10 cellular contexts compared by ENCODE assay signal in genomic region chr3:49132073-49132436, GRCh38. TPM values are rescaled to one million over a fixed set of nuclear protein-coding genes. Genes with fewer than 3 reads are reported as not detected.
A peak's percentile ranks its signal among the peaks of the same experiment; 100 is the strongest.
DNase-seq lines count a peak whose midpoint lies in the region; ATAC-seq and TF ChIP-seq lines count a peak whose summit lies in the region.
"Had no signal": no experiment of that assay in that cellular context is flagged by ENCODE, and none has a peak within 500 bp of the region (broad histone marks: within the 10 kb centered on the region; RNA-seq: fewer than 3 reads in every experiment).

No MANE protein-coding gene starts in this region.

- CTCF ChIA-PET in HCT116 (lab: Charles Lee) (interaction anchor here (0.9 to 2.7 kb wide), 3 partner anchors 38 to 317 kb away, joined by 3 to 13 read pairs (median 8); partner anchors contain the start of gene QRICH1), mammary epithelial cell (lab: Charles Lee; ENCODE audit: low non-redundant PET) (interaction anchor here (1.2 kb wide), 1 partner anchor 38 kb away, joined by 3 read pairs; the partner anchor contains the start of gene QRICH1)

- H4K20me1 ChIP-seq in HCT116 (ENCODE audit: insufficient read depth) (no peaks in the 10 kb centered on the region), mammary epithelial cell (ENCODE audit: insufficient read depth, low read length) (no peaks in the 10 kb centered on the region), smooth muscle cell (ENCODE audit: low read depth) (peaks cover 4% of the 10 kb centered on the region)

- H3K4me3 ChIP-seq in HCT116 (replicated peaks in 1 of 2; ENCODE audit: low read depth in 1 of 2, low read length in 2 of 2) (peak overlapping the region; percentile 70 to 91), mammary epithelial cell (replicated peaks in 1 of 3; ENCODE audit: insufficient read depth in 1 of 3, low read depth in 2 of 3, low read length in 3 of 3) (peak overlapping the region; percentile 68 to 74 (median 74)), smooth muscle cell (peak overlapping the region; percentile 86)

- TF ChIP-seq POLR2A in HCT116 (IDR thresholded peaks at IDR 0.05; ENCODE audit: borderline replicate concordance, extremely low read depth, insufficient read depth, insufficient read length) = no peak

- H3K9ac ChIP-seq in HCT116 (ENCODE audit: low read length) = peak overlapping the region; percentile 87
- peak overlapping the region; percentile 6 for H3K9ac ChIP-seq in mammary epithelial cell (ENCODE audit: insufficient read depth, low read length)
- peak overlapping the region; percentile 72 for H3K9ac ChIP-seq in smooth muscle cell (ENCODE audit: low read depth)

- no peaks in the 10 kb centered on the region for H3K9me2 ChIP-seq in HCT116 (ENCODE audit: insufficient read depth)

- ATAC-seq in HCT116 (peak; percentile 1; the same call in 1 of the 2 replicates), HG03139 (IDR thresholded peaks at IDR 0.05; ENCODE audit: unreplicated experiment) (no peak)

- DNase-seq in HCT116 (ENCODE audit: low read depth, low spot score) = no peak
- DNase-seq in mammary epithelial cell = no peak
- DNase-seq in kidney tubule cell (ENCODE audit: low spot score) = peak; percentile 9
- no peak for DNase-seq in smooth muscle cell (lab: John Stamatoyannopoulos, UW; ENCODE audit: unreplicated experiment)
- no peak for DNase-seq in superior temporal gyrus (ENCODE audit: extremely low spot score)
- DNase-seq in CD1c-positive myeloid dendritic cell (ENCODE audit: extremely low spot score) = no peak
- no peak for DNase-seq in NCI-H1436 (lab: John Stamatoyannopoulos, UW)
- DNase-seq: activated naive CD8-positive, alpha-beta T cell treated with anti-CD3 and anti-CD28 coated beads for 36 hours; NCI-H2171 had no signal

- H2AFZ ChIP-seq in HCT116 (ENCODE audit: low read depth, low read length, poor library complexity, severe bottlenecking) (no peak overlapping the region), mammary epithelial cell (ENCODE audit: low read depth, low read length) (peak overlapping the region; percentile 98), smooth muscle cell (ENCODE audit: low read depth) (no peak overlapping the region)

- H3K36me3 ChIP-seq in HCT116 (ENCODE audit: control insufficient read depth in 1 of 2, insufficient read depth in 2 of 2, low read length in 2 of 2) = peaks cover 0 to 2% of the 10 kb centered on the region in 2 experiments; a peak in 1 of 4 replicates
- no peaks in the 10 kb centered on the region for H3K36me3 ChIP-seq in mammary epithelial cell (ENCODE audit: insufficient read depth, low read length)
- no peaks in the 10 kb centered on the region for H3K36me3 ChIP-seq in smooth muscle cell (ENCODE audit: low read depth)

- WGBS in mammary epithelial cell (ENCODE audit: low coverage, missing lambda C conversion rate) = 34% methylated on average over 6 of the region's 9 CpGs
- WGBS in smooth muscle cell (ENCODE audit: low lambda C conversion rate) = 51% methylated on average over 9 of the region's 9 CpGs

- TF ChIP-seq CTCF in HCT116 (IDR thresholded peaks at IDR 0.05 in 2 of 3, conservative IDR thresholded peaks at IDR 0.05 in 1 of 3; ENCODE audit: borderline replicate concordance in 1 of 3, insufficient read depth in 1 of 3, low read depth in 2 of 3, low read length in 2 of 3) (no peak), mammary epithelial cell (conservative IDR thresholded peaks at IDR 0.05 in 1 of 2, IDR thresholded peaks at IDR 0.05 in 1 of 2; ENCODE audit: extremely low read depth in 1 of 2, insufficient read depth in 1 of 2, low read depth in 1 of 2, low read length in 2 of 2) (no peak), smooth muscle cell (IDR thresholded peaks at IDR 0.05; ENCODE audit: borderline replicate concordance, insufficient read depth, poor library complexity, severe bottlenecking) (no peak)

- dilution Hi-C loops in mammary epithelial cell (cut with HindIII; ENCODE audit: low sequenced_read_pairs) = no loop called here

- H3F3A ChIP-seq in smooth muscle cell (ENCODE audit: low read depth) = no peaks in the 10 kb centered on the region

- H3K4me2 ChIP-seq in HCT116 (ENCODE audit: low read length) (peak overlapping the region; percentile 100), mammary epithelial cell (ENCODE audit: insufficient read depth, low read depth, low read length) (peak overlapping the region; percentile 84), smooth muscle cell (peak overlapping the region; percentile 97)

- H3K27me3 ChIP-seq in HCT116 (ENCODE audit: insufficient read depth, low read length) = no peaks in the 10 kb centered on the region
- no peaks in the 10 kb centered on the region for H3K27me3 ChIP-seq in mammary epithelial cell (ENCODE audit: insufficient read depth, low read length)
- no peaks in the 10 kb centered on the region for H3K27me3 ChIP-seq in smooth muscle cell (ENCODE audit: low read depth)

- in situ Hi-C loops in mammary epithelial cell (cut with MboI; ENCODE audit: low sequenced_read_pairs in 2 of 2) = no loop called here

- H3K79me2 ChIP-seq in HCT116 (ENCODE audit: insufficient read depth, low read length) = peaks cover 11% of the 10 kb centered on the region; the same call in 1 of the 2 replicates
- peaks cover 30% of the 10 kb centered on the region for H3K79me2 ChIP-seq in mammary epithelial cell (ENCODE audit: insufficient read depth, low read length)
- H3K79me2 ChIP-seq in smooth muscle cell (ENCODE audit: low read depth) = peaks cover 38% of the 10 kb centered on the region

- RAD21 ChIA-PET in HCT116 (lab: Charles Lee; ENCODE audit: low non-redundant PET in 1 of 2, low total read pairs in 2 of 2, uncharacterized antibody in 2 of 2, unreplicated experiment in 2 of 2) = no interaction called here

- no peak for TF ChIP-seq RAD21 in HCT116 (IDR thresholded peaks at IDR 0.05; ENCODE audit: low read depth)

- BruUV-seq in HCT116 (replicated peaks; lab: Mats Ljungman, UMichigan) = no TSS peak
- no TSS peak for BruUV-seq in mammary epithelial cell (replicated peaks; lab: Mats Ljungman, UMichigan)

- peak overlapping the region; percentile 89 for H3K27ac ChIP-seq in HCT116 (ENCODE audit: low read depth, low read length)
- peak overlapping the region; percentile 9 for H3K27ac ChIP-seq in mammary epithelial cell (ENCODE audit: insufficient read depth, low read depth, low read length)
- peak overlapping the region; percentile 75 for H3K27ac ChIP-seq in smooth muscle cell (ENCODE audit: low read depth)

- intact Hi-C loops in HCT116 (cut with micrococcal nuclease) (no loop called here), mammary epithelial cell (cut with micrococcal nuclease) (no loop called here)

- H3K9me3 ChIP-seq in HCT116 (ENCODE audit: control insufficient read depth in 1 of 2, insufficient read depth in 1 of 2, low read depth in 1 of 2, low read length in 2 of 2) (no peaks in the 10 kb centered on the region), mammary epithelial cell (replicated peaks; ENCODE audit: insufficient read depth, low read length) (no peaks in the 10 kb centered on the region), smooth muscle cell (replicated peaks; ENCODE audit: low read depth) (no peaks in the 10 kb centered on the region)

- POLR2A ChIA-PET in HCT116 (lab: Charles Lee) = interaction anchor here (1.4 to 2.7 kb wide), 4 partner anchors 11 to 103 kb away, joined by 5 to 23 read pairs (median 8); partner anchors contain the start of genes IMPDH2, KLHDC8B, QRICH1 and USP19

- H3K4me1 ChIP-seq in HCT116 (ENCODE audit: control insufficient read depth in 1 of 2, insufficient read depth in 2 of 2, low read length in 2 of 2) (peaks cover 16 to 46% of the 10 kb centered on the region in 2 experiments), mammary epithelial cell (ENCODE audit: insufficient read depth, low read length) (peaks cover 15% of the 10 kb centered on the region), smooth muscle cell (ENCODE audit: low read depth) (peaks cover 14% of the 10 kb centered on the region)

TF ChIP-seq in HCT116, 20 proteins besides CTCF, POLR2A, EP300 and RAD21:
- no peak for TF ChIP-seq FOSL1 (IDR thresholded peaks at IDR 0.05; ENCODE audit: low read depth)
- TF ChIP-seq YY1 (IDR thresholded peaks at IDR 0.05; ENCODE audit: extremely low read depth, insufficient replicate concordance, low read depth, low read length) = no peak
- no peak for TF ChIP-seq SP1 (IDR thresholded peaks at IDR 0.05; ENCODE audit: low read depth)
- TF ChIP-seq SRF (IDR thresholded peaks at IDR 0.05; ENCODE audit: low read depth) = no peak

RNA-seq across cellular contexts. Expression of gene LAMB2, which starts 0.8 kb away (rescaled TPM):
- total RNA-seq in HCT116 (2021; ENCODE audit: unreplicated experiment) (213 TPM), mammary epithelial cell (100 to 1,000 TPM; 209 to 233 TPM), smooth muscle cell (354 and 503 TPM in 2 replicates)
- polyA plus RNA-seq in HCT116 (2012) = 277 and 293 TPM in 2 replicates
- polyA plus RNA-seq in mammary epithelial cell (150 TPM), smooth muscle cell (456 and 471 TPM in 2 replicates)
- 534 TPM for polyA minus RNA-seq in mammary epithelial cell
- total RNA-seq: activated naive CD8-positive, alpha-beta T cell treated with anti-CD3 and anti-CD28 coated beads for 36 hours had no signal

RNA-seq across cellular contexts. Expression of gene USP19, which starts 11.4 kb away (rescaled TPM):
- 92.8 TPM for total RNA-seq in HCT116 (2021; ENCODE audit: unreplicated experiment)
- 58.3 and 75.2 TPM in 2 replicates for polyA plus RNA-seq in HCT116 (2012)
- total RNA-seq in mammary epithelial cell = 10 to 100 TPM; 30.5 to 37.2 TPM
- polyA plus RNA-seq in mammary epithelial cell = 25.1 TPM
- polyA minus RNA-seq in mammary epithelial cell = 42.6 TPM
- total RNA-seq in smooth muscle cell = 21.1 and 42.3 TPM in 2 replicates
- 20.6 and 22.1 TPM in 2 replicates for polyA plus RNA-seq in smooth muscle cell

RNA-seq across cellular contexts. Expression of gene QARS1, which starts 27.5 kb away (rescaled TPM):
- total RNA-seq in HCT116 (2021; ENCODE audit: unreplicated experiment) (346 TPM), mammary epithelial cell (100 to 1,000 TPM; 228 to 355 TPM), smooth muscle cell (135 and 150 TPM in 2 replicates)
- polyA plus RNA-seq in HCT116 (2012) = 451 and 469 TPM in 2 replicates
- polyA plus RNA-seq in mammary epithelial cell (203 TPM), smooth muscle cell (107 and 114 TPM in 2 replicates)
- polyA minus RNA-seq in mammary epithelial cell = 344 TPM

RNA-seq across cellular contexts. Expression of gene CCDC71, which starts 34.1 kb away (rescaled TPM):
- total RNA-seq in HCT116 (2021; ENCODE audit: unreplicated experiment) (32.8 TPM), mammary epithelial cell (10 to 100 TPM; 22.3 to 25.7 TPM), smooth muscle cell (19.6 and 33.8 TPM in 2 replicates)
- polyA plus RNA-seq in HCT116 (2012) = 19.7 and 24.3 TPM in 2 replicates
- polyA plus RNA-seq in mammary epithelial cell (22.5 TPM), smooth muscle cell (0.59 and 0.80 TPM in 2 replicates)
- 39.1 TPM for polyA minus RNA-seq in mammary epithelial cell

RNA-seq across cellular contexts. Expression of gene QRICH1, which starts 38.2 kb away (rescaled TPM):
- 105 TPM for total RNA-seq in HCT116 (2021; ENCODE audit: unreplicated experiment)
- polyA plus RNA-seq in HCT116 (2012) = 50.7 and 57.0 TPM in 2 replicates
- 10 to 100 TPM; 88.7 to 89.7 TPM for total RNA-seq in mammary epithelial cell
- polyA plus RNA-seq in mammary epithelial cell = 72.2 TPM
- polyA minus RNA-seq in mammary epithelial cell = 248 TPM
- total RNA-seq in smooth muscle cell = 62.0 and 76.4 TPM in 2 replicates
- polyA plus RNA-seq in smooth muscle cell = 38.2 and 48.8 TPM in 2 replicates

Comparison
In these comparisons a context has a peak if more than half of its experiments do, and no peak if none do; other contexts are left out.
1. H3K27ac ChIP-seq: peak in every context shown above with its lines; median percentile 89 in HCT116; 75 in smooth muscle cell; 9 in mammary epithelial cell.
2. H3K9ac ChIP-seq: peak in every context shown above with its lines; median percentile 87 in HCT116; 72 in smooth muscle cell; 6 in mammary epithelial cell.